8 cellular contexts compared by ENCODE assay signal in the genomic region with DNA sequence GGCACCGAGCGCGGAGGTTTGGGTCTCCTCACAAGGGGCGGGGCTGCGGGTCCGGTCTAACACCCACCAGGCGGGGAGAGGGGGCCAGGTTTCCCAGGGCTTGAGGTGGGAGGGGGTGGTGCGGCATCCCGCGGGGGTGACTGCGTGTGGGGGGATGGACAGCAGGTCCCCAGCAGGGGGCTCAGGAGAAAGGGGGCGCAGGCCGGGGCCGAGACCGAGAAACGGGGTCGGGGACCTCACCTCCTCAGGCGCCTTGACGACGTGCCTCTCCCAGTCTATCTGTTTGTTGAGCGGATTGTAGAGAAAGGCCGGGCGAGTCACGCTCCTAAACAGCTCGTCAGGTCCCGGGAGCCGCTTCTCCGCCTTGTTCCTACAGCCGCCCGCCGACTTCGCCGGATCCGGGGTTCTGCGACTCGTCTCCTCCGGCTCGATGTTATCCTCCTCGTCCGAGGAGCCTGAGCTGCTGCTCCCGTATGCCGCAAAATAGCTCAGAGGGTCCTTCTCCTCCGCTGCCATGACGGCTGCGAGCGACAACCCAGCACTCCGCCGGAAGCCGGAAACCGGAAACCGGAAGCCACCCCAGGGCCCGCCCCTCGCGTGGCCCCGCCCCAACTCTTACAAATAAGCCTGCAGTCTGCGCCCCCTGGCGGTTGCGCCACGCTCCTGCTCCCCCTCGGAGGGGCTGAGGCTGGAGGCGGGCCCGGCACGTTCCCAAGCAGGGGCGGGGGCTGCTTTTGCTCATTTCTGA.
DNase-seq lines count a peak whose midpoint lies in the region; ATAC-seq and FAIRE-seq lines count a peak whose summit lies in the region.

Gene C1orf52 (minus strand): TSS at position 545 of the 748 bp plus-strand sequence. CDS start 29 bp downstream, at position 516.

- peaks cover 49% of the 10 kb centered on the region for H4K20me1 ChIP-seq in BLaER1

- ATAC-seq in HG03457 (IDR thresholded peaks at IDR 0.05; ENCODE audit: unreplicated experiment): peak; percentile 96

- no peaks in the 10 kb centered on the region for H3K27me3 ChIP-seq in BLaER1

- H3K4me3 ChIP-seq in BLaER1: peak within 1 kb of the TSS; percentile 97

- DNase-seq in GM19239 (ENCODE audit: insufficient read length, low spot score): peak; percentile 76
- peak; percentile 72 to 90 for DNase-seq in NCI-H524 (lab: John Stamatoyannopoulos, UW)
- DNase-seq in activated CD4-positive, alpha-beta T cell treated with anti-CD3 and anti-CD28 coated beads for 4 hours: peak; percentile 94 to 97
- DNase-seq in kidney tubule cell (ENCODE audit: low spot score): peak; percentile 93
- peak; percentile 93 to 98 (median 96) for DNase-seq in stimulated activated CD4-positive, alpha-beta T cell treated with anti-CD3 and anti-CD28 coated beads, Interleukin-1b, Interleukin-23, amount 100 ng/mL, for 24 hours (ENCODE audit: low read depth in 4 of 4, low spot score in 1 of 4)

- H3K9ac ChIP-seq in BLaER1: peak within 1 kb of the TSS; percentile 92

- H3K36me3 ChIP-seq in BLaER1: peaks cover 60% of the 10 kb centered on the region

- peak within 1 kb of the TSS; percentile 98 for H3K4me2 ChIP-seq in BLaER1

- H3K4me1 ChIP-seq in BLaER1: peaks cover 29% of the 10 kb centered on the region

- peak within 1 kb of the TSS; percentile 80 for H3K27ac ChIP-seq in BLaER1
- H3K27ac ChIP-seq in cingulate gyrus (ENCODE audit: low read depth, low read length): peak within 1 kb of the TSS; percentile 57

- FAIRE-seq in GM19239 (lab: Jason Lieb, UNC): peak; percentile 75

- H3K9me3 ChIP-seq in BLaER1: peaks cover 13% of the 10 kb centered on the region; the same call in 1 of the 2 replicates

Comparison
In these comparisons a context has a peak if more than half of its experiments do, and no peak if none do; other contexts are left out.
1. Peak in every context shown above with its lines: DNase-seq, ATAC-seq, H3K4me3 ChIP-seq and H3K27ac ChIP-seq.